1 cellular context compared by ENCODE assay signal in genomic region chr20:50747275-50747674, GRCh38.
TF ChIP-seq lines count a peak whose summit lies in the region.

No MANE protein-coding gene starts in this region.

TF ChIP-seq in IMR-90, 13 proteins besides CTCF, POLR2A, EP300 and RAD21:
- TF ChIP-seq CHD1 (IDR thresholded peaks at IDR 0.05; ENCODE audit: low read depth, low read length) (no peak), ELK1 (IDR thresholded peaks at IDR 0.05; ENCODE audit: borderline replicate concordance, low read depth, low read length) (no peak), RFX5 (IDR thresholded peaks at IDR 0.05; ENCODE audit: low read depth, low read length) (no peak), SMC3 (IDR thresholded peaks at IDR 0.05; ENCODE audit: low read depth, low read length) (no peak), MXI1 (IDR thresholded peaks at IDR 0.05; ENCODE audit: borderline replicate concordance, low read depth, low read length) (no peak), MAFK (IDR thresholded peaks at IDR 0.05; ENCODE audit: low read depth, low read length) (no peak), CEBPB (IDR thresholded peaks at IDR 0.05; ENCODE audit: low read depth, low read length) (no peak), NFE2L2 (IDR thresholded peaks at IDR 0.05; ENCODE audit: low read depth, low read length) (no peak), MAZ (IDR thresholded peaks at IDR 0.05; ENCODE audit: borderline replicate concordance, low read depth, low read length) (no peak), FOS (IDR thresholded peaks at IDR 0.05; ENCODE audit: low read depth, low read length) (no peak), RCOR1 (IDR thresholded peaks at IDR 0.05; ENCODE audit: insufficient replicate concordance, low read length) (no peak), BHLHE40 (IDR thresholded peaks at IDR 0.05; ENCODE audit: low read depth, low read length) (no peak), USF2 (IDR thresholded peaks at IDR 0.05; ENCODE audit: low read depth, low read length) (no peak)
